1 cellular context compared by ENCODE assay signal in the genomic region with DNA sequence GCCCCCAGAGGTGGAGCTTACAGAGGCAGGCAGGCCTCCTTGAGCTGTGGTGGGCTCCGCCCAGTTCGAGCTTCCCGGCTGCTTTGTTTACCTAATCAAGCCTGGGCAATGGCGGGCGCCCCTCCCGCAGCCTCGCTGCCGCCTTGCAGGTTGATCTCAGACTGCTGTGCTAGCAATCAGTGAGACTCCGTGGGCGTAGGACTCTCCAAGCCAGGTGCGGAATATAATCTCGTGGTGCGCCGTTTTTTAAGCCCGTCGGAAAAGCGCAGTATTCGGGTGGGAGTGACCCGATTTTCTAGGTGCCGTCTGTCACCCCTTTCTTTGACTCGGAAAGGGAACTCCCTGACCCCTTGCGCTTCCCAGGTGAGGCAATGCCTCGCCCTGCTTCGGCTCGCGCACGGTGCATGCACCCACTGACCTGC.
TF ChIP-seq lines count a peak whose summit lies in the region.
"Not testable (repeated sequence)": the region's sequence is repeated elsewhere in the genome, so short reads cannot be mapped to it uniquely, and the experiment has no call there.

No MANE protein-coding gene starts in this region.

TF ChIP-seq in K562, 482 proteins besides CTCF, POLR2A, EP300 and RAD21:
- TF ChIP-seq CXXC5 (CRISPR knock-in tag; IDR thresholded peaks at IDR 0.05) (0 out of 2 replicates have a peak, but pooled peaks have one; percentile 15), NR2C2 (tag; IDR thresholded peaks at IDR 0.05) (0 out of 2 replicates have a peak, but pooled peaks have one; percentile 17), FOXA3 (CRISPR knock-in tag; conservative IDR thresholded peaks at IDR 0.05 in 1 of 2, IDR thresholded peaks at IDR 0.05 in 1 of 2) (peak in 1 of 2 experiments; percentile 75; a peak in 2 of 4 replicates), POLR2G (IDR thresholded peaks at IDR 0.05; ENCODE audit: low read depth, low read length) (0 out of 2 replicates have a peak, but pooled peaks have one; percentile 26)
- TF ChIP-seq NR2C2 (CRISPR knock-in tag; IDR thresholded peaks at IDR 0.05) = not testable (repeated sequence)
